In the genomic region with DNA sequence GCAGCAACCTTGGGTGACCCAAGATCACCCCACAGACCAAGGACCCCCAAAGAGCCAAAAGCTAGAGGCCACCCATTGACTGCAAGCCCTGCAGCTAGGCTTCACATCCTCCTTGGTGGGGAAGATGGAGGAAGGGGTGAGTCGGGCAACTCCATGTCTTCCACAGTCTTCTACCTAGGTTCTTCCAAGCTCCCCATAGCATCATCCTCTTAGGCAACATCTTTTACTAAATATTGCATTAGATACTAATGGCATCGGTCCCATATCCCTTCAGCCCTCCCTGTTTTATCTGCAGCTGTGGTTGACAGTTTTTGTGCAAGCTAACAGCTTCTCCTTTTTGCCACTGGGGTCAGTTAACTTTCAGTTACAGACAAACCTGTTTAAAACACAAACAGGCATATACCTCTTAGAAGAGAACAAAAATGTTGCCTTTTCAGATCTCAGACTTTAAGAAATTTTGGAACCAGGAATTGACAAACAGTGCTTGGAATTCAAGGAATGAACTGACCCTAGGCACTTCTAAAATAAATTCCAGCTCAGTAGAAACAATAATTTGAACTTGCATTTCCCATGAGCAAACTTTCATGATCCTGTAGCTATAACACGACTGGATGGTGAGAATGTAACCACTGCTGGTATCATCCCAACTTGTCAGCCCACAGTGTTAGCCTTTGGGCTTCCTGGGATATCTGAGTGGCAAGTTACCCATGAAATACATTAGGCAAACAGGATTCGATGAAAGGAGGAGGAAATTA, we compare ENCODE assay signal across 1 cellular context.
TF ChIP-seq lines count a peak whose summit lies in the region.

No MANE protein-coding gene starts in this region.

TF ChIP-seq in GM23338, 12 proteins besides CTCF, POLR2A, EP300 and RAD21 (continued from another document):
- no peak for TF ChIP-seq ZNF462 (CRISPR knock-in tag; IDR thresholded peaks at IDR 0.05)
- no peak for TF ChIP-seq NANOG (IDR thresholded peaks at IDR 0.05; ENCODE audit: borderline replicate concordance)
- no peak for TF ChIP-seq CREB1 (CRISPR knock-in tag; IDR thresholded peaks at IDR 0.05; ENCODE audit: low read depth)
- TF ChIP-seq, protein P1, sequence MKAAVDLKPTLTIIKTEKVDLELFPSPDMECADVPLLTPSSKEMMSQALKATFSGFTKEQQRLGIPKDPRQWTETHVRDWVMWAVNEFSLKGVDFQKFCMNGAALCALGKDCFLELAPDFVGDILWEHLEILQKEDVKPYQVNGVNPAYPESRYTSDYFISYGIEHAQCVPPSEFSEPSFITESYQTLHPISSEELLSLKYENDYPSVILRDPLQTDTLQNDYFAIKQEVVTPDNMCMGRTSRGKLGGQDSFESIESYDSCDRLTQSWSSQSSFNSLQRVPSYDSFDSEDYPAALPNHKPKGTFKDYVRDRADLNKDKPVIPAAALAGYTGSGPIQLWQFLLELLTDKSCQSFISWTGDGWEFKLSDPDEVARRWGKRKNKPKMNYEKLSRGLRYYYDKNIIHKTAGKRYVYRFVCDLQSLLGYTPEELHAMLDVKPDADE (IDR thresholded peaks at IDR 0.05), result no peak
- no peak for TF ChIP-seq EZH2phosphoT487 (IDR thresholded peaks at IDR 0.05; ENCODE audit: unreplicated experiment)
- TF ChIP-seq JUNB (IDR thresholded peaks at IDR 0.05; ENCODE audit: unreplicated experiment), result no peak
TF ChIP-seq in GM23338: peak in this region for 0.
